In genomic region chr14:90508536-90509254, GRCh38 we compare ENCODE assay signal across 15 cellular contexts.
DNase-seq lines count a peak whose midpoint lies in the region; ATAC-seq and TF ChIP-seq lines count a peak whose summit lies in the region.
"Had no signal": no experiment of that assay in that cellular context is flagged by ENCODE, and none has a peak within 500 bp of the region (broad histone marks: within the 10 kb centered on the region; RNA-seq: fewer than 3 reads in every experiment).

No MANE protein-coding gene starts in this region.

- no peaks in the 10 kb centered on the region for H3K9me3 ChIP-seq in mucosa of descending colon

- TF ChIP-seq CTCF in mucosa of descending colon (IDR thresholded peaks at IDR 0.05) = no peak
- TF ChIP-seq CTCF in coronary artery (IDR thresholded peaks at IDR 0.05) = no peak

- no peaks in the 10 kb centered on the region for H3K36me3 ChIP-seq in mucosa of descending colon (ENCODE audit: low read depth)

- no peak overlapping the region for H3K4me3 Mint-ChIP-seq in central memory CD8-positive, alpha-beta T cell
- H3K4me3 Mint-ChIP-seq: activated T-cell treated with anti-CD3 and anti-CD28 coated beads, Interleukin-2, amount 50 U/mL, for 72 hours; GM23338; T-helper 2 cell treated with Interferon-gamma antibody and Interleukin-4, amounts not matched to agents 5 μg/mL and 100 μg/mL, for 36 hours had no signal

- H3K4me3 ChIP-seq in mucosa of descending colon (no peak overlapping the region), coronary artery (no peak overlapping the region)
- H3K4me3 ChIP-seq: GM23338 had no signal

- peak; percentile 55 for DNase-seq in COLO668 (lab: John Stamatoyannopoulos, UW; ENCODE audit: unreplicated experiment)
- DNase-seq in KBM-7 = peak; percentile 40
- DNase-seq in central memory CD8-positive, alpha-beta T cell (ENCODE audit: low spot score in 2 of 2) = no peak
- peak; percentile 72 to 81 (median 80) for DNase-seq in mucosa of descending colon
- no peak for DNase-seq in coronary artery (ENCODE audit: low spot score)
- DNase-seq in germinal center (ENCODE audit: low spot score) = no peak
- no peak for DNase-seq in left lobe of liver (ENCODE audit: low spot score)
- DNase-seq: activated CD4-positive, alpha-beta T cell treated with anti-CD3 and anti-CD28 coated beads for 48 hours; activated T-cell treated with anti-CD3 and anti-CD28 coated beads, Interleukin-2, amount 50 U/mL, for 72 hours; amygdala; DMS79; NCI-H524 treated with DMSO at 0.1 percent for 48 hours had no signal

- H3K27ac ChIP-seq in coronary artery = no peak overlapping the region

- intact Hi-C loops in mucosa of descending colon (cut with DNase I, micrococcal nuclease) = no loop called here

- ATAC-seq in central memory CD8-positive, alpha-beta T cell (replicated peaks; ENCODE audit: extremely low read depth, poor library complexity, severe bottlenecking) = no peak
- ATAC-seq in mucosa of descending colon (peak; percentile 22), left lobe of liver (no peak), GM21423 (IDR thresholded peaks at IDR 0.05; ENCODE audit: unreplicated experiment) (no peak)
- ATAC-seq: activated T-cell treated with anti-CD3 and anti-CD28 coated beads, Interleukin-2, amount 50 U/mL, for 72 hours; GM23338 had no signal

- peak overlapping the region; percentile 56 for H3K27ac Mint-ChIP-seq in central memory CD8-positive, alpha-beta T cell (ENCODE audit: low read depth)
- H3K27ac Mint-ChIP-seq: activated T-cell treated with anti-CD3 and anti-CD28 coated beads, Interleukin-2, amount 50 U/mL, for 72 hours; GM23338; T-helper 2 cell treated with Interferon-gamma antibody and Interleukin-4, amounts not matched to agents 5 μg/mL and 100 μg/mL, for 36 hours had no signal

- peaks cover 37% of the 10 kb centered on the region for H3K27me3 Mint-ChIP-seq in central memory CD8-positive, alpha-beta T cell

- no peaks in the 10 kb centered on the region for H3K9me3 Mint-ChIP-seq in central memory CD8-positive, alpha-beta T cell
- H3K9me3 Mint-ChIP-seq: activated T-cell treated with anti-CD3 and anti-CD28 coated beads, Interleukin-2, amount 50 U/mL, for 72 hours; GM23338; T-helper 2 cell treated with Interferon-gamma antibody and Interleukin-4, amounts not matched to agents 5 μg/mL and 100 μg/mL, for 36 hours had no signal

- H3K4me1 Mint-ChIP-seq in central memory CD8-positive, alpha-beta T cell = peaks cover 8% of the 10 kb centered on the region

- peaks cover 28% of the 10 kb centered on the region for H3K4me1 ChIP-seq in mucosa of descending colon (ENCODE audit: low read depth)

- peaks cover 2% of the 10 kb centered on the region for H3K36me3 Mint-ChIP-seq in central memory CD8-positive, alpha-beta T cell (ENCODE audit: insufficient read depth)

- in situ Hi-C loops in KBM-7 (cut with MboI; ENCODE audit: low pct_unique_long_range_greater_than_20kb, low sequenced_read_pairs) = no loop called here

Comparison
In these comparisons a context has a peak if more than half of its experiments do, and no peak if none do; other contexts are left out.
1. DNase-seq: peak in COLO668 (single experiment), KBM-7 (single experiment) and mucosa of descending colon (3 of 3); none in central memory CD8-positive, alpha-beta T cell (0 of 2), coronary artery (single experiment), germinal center (single experiment) and left lobe of liver (single experiment).